Comparison of ENCODE assay signal across 18 cellular contexts in the genomic region with DNA sequence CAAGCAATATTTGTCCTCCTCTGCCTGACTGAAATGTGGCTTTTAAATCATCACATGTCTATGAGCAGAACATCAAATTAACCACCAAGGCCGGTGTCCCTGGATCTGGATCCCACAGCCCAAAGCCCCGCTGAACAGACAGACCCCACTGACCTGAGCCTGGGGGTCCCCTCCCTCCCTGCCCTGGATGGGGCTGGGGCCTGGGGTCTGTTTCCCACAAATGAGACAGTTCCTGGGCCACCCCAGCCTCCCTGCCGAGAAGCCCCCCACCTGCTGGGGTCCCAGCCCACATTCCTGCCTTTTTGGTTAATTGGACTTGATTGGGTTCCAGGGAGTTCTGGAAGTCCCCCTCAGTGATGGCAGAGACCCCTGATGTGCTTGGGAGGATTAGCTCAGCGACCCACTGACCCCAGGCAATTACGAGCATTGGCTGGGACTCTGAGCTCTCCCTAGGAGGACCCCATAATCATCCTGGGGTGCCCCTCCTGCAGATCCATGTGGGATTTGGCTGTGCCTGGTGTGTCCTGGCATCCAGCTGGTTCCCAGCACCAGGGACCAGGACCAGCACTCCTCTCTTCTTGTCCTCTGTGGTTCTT. TPM values are rescaled to one million over a fixed set of nuclear protein-coding genes. Genes with fewer than 3 reads are reported as not detected.
DNase-seq lines count a peak whose midpoint lies in the region; ATAC-seq and TF ChIP-seq lines count a peak whose summit lies in the region.
"Had no signal": no experiment of that assay in that cellular context is flagged by ENCODE, and none has a peak within 500 bp of the region (broad histone marks: within the 10 kb centered on the region; RNA-seq: fewer than 3 reads in every experiment).

No MANE protein-coding gene starts in this region.

- H3K27me3 ChIP-seq in H7 (ENCODE audit: control insufficient read depth, insufficient read depth, low read length) (no peaks in the 10 kb centered on the region), neuronal stem cell (ENCODE audit: control insufficient read depth in 3 of 3, insufficient read depth in 3 of 3, low read depth in 1 of 3, low read length in 3 of 3) (no peaks in the 10 kb centered on the region), right lobe of liver (no peaks in the 10 kb centered on the region)
- H3K27me3 ChIP-seq in naive thymus-derived CD4-positive, alpha-beta T cell (ENCODE audit: control insufficient read depth in 2 of 2, insufficient read depth in 2 of 2, low read length in 2 of 2): no peaks in the 10 kb centered on the region
- H3K27me3 ChIP-seq: BLaER1 had no signal

- H4K91ac ChIP-seq in neuronal stem cell (ENCODE audit: low read depth, low read length, poor library complexity): no peak overlapping the region

- H2BK12ac ChIP-seq in neuronal stem cell (ENCODE audit: low read length): no peak overlapping the region

- H3K9me3 Mint-ChIP-seq in endothelial cell (ENCODE audit: unreplicated experiment): no peaks in the 10 kb centered on the region
- no peaks in the 10 kb centered on the region for H3K9me3 Mint-ChIP-seq in naive thymus-derived CD4-positive, alpha-beta T cell
- H3K9me3 Mint-ChIP-seq: CD4-positive, CD25-positive, alpha-beta regulatory T cell; CD8-positive, alpha-beta T cell had no signal

- no peak overlapping the region for H3K4me2 ChIP-seq in neuronal stem cell (ENCODE audit: insufficient read depth, low read length, poor library complexity, severe bottlenecking)
- H3K4me2 ChIP-seq: BLaER1, GM23338 had no signal

- intact Hi-C loops in right lobe of liver (cut with DNase I): no loop called here
- intact Hi-C loops in naive thymus-derived CD4-positive, alpha-beta T cell (cut with micrococcal nuclease): no loop called here
- intact Hi-C loops in Right ventricle myocardium inferior (cut with DNase I): loop anchor here (10.0 kb wide), 1 partner anchor 151 kb away; no protein-coding TSS in a partner anchor

- peaks cover 6 to 32% of the 10 kb centered on the region in 2 donors for H3K4me1 ChIP-seq in neuronal stem cell (ENCODE audit: control insufficient read depth in 2 of 2, insufficient read depth in 1 of 2, low read depth in 1 of 2, low read length in 2 of 2)
- H3K4me1 ChIP-seq in right lobe of liver: no peaks in the 10 kb centered on the region
- no peaks in the 10 kb centered on the region for H3K4me1 ChIP-seq in naive thymus-derived CD4-positive, alpha-beta T cell (ENCODE audit: control insufficient read depth in 2 of 2, insufficient read depth in 2 of 2, low read length in 2 of 2)
- H3K4me1 ChIP-seq: Caco-2, HAP-1 had no signal

- H3K4ac ChIP-seq in neuronal stem cell (ENCODE audit: low read length): no peak overlapping the region

- H2BK15ac ChIP-seq in neuronal stem cell (ENCODE audit: low read length): no peak overlapping the region

- ATAC-seq in right lobe of liver (no peak), Right ventricle myocardium inferior (no peak)
- ATAC-seq in naive thymus-derived CD4-positive, alpha-beta T cell: no peak
- ATAC-seq: CD8-positive, alpha-beta T cell; GM23338 had no signal

- no peak overlapping the region for H4K8ac ChIP-seq in neuronal stem cell (ENCODE audit: low read depth, low read length)

- POLR2A ChIA-PET in naive thymus-derived CD4-positive, alpha-beta T cell (lab: Charles Lee): no interaction called here

- H3K9me3 ChIP-seq in neuronal stem cell (replicated peaks in 1 of 2; ENCODE audit: control insufficient read depth in 2 of 2, insufficient read depth in 1 of 2, low read depth in 1 of 2, low read length in 2 of 2) (no peaks in the 10 kb centered on the region), right lobe of liver (no peaks in the 10 kb centered on the region)
- no peaks in the 10 kb centered on the region for H3K9me3 ChIP-seq in naive thymus-derived CD4-positive, alpha-beta T cell (ENCODE audit: control insufficient read depth in 2 of 3, low read length in 3 of 3)
- H3K9me3 ChIP-seq: BLaER1, Caco-2, HAP-1 had no signal

- H3K36me3 ChIP-seq in H7 (replicated peaks; ENCODE audit: control insufficient read depth, insufficient read depth, low read length) (peaks cover 3% of the 10 kb centered on the region; the same call in 1 of the 2 replicates), neuronal stem cell (replicated peaks in 1 of 2; ENCODE audit: control insufficient read depth in 2 of 2, insufficient read depth in 2 of 2, low read length in 2 of 2) (peaks cover 15 to 38% of the 10 kb centered on the region in 2 donors), right lobe of liver (peaks cover 0 to 13% (median 4%) of the 10 kb centered on the region in 4 donors)
- H3K36me3 ChIP-seq in naive thymus-derived CD4-positive, alpha-beta T cell (ENCODE audit: control insufficient read depth in 2 of 3, insufficient read depth in 3 of 3, low read length in 3 of 3): peaks cover 0 to 21% (median 5%) of the 10 kb centered on the region in 3 experiments

- H3K18ac ChIP-seq in neuronal stem cell (ENCODE audit: low read length): peak overlapping the region; percentile 24

- H3K36me3 Mint-ChIP-seq in endothelial cell (ENCODE audit: low read depth, unreplicated experiment): no peaks in the 10 kb centered on the region
- H3K36me3 Mint-ChIP-seq in naive thymus-derived CD4-positive, alpha-beta T cell: peaks cover 0 to 7% (median 3%) of the 10 kb centered on the region in 5 donors

- no peak overlapping the region for H3K9ac ChIP-seq in neuronal stem cell (ENCODE audit: low read depth, low read length, poor library complexity)
- H3K9ac ChIP-seq: BLaER1 had no signal

- H3K79me1 ChIP-seq in neuronal stem cell (ENCODE audit: low read depth, low read length): peaks cover 1% of the 10 kb centered on the region

- H3K27me3 Mint-ChIP-seq in endothelial cell (ENCODE audit: unreplicated experiment): peaks cover 5% of the 10 kb centered on the region
- peaks cover 0 to 6% (median 0%) of the 10 kb centered on the region in 5 donors for H3K27me3 Mint-ChIP-seq in naive thymus-derived CD4-positive, alpha-beta T cell
- H3K27me3 Mint-ChIP-seq: B cell had no signal

- no peak overlapping the region for H3K4me3 ChIP-seq in H7 (ENCODE audit: insufficient read depth, low read depth, low read length)
- no peak overlapping the region for H3K4me3 ChIP-seq in neuronal stem cell (ENCODE audit: low read length in 2 of 2)
- no peak overlapping the region for H3K4me3 ChIP-seq in right lobe of liver
- H3K4me3 ChIP-seq in naive thymus-derived CD4-positive, alpha-beta T cell (ENCODE audit: low read length): no peak overlapping the region
- H3K4me3 ChIP-seq: BLaER1, GM23338, HAP-1 had no signal

- peaks cover 7% of the 10 kb centered on the region for H3K4me1 Mint-ChIP-seq in endothelial cell (ENCODE audit: unreplicated experiment)
- peaks cover 0 to 5% (median 0%) of the 10 kb centered on the region in 7 donors for H3K4me1 Mint-ChIP-seq in naive thymus-derived CD4-positive, alpha-beta T cell
- H3K4me1 Mint-ChIP-seq: B cell; CD4-positive, CD25-positive, alpha-beta regulatory T cell had no signal

- H3K23ac ChIP-seq in neuronal stem cell (ENCODE audit: low read depth, low read length, poor library complexity): no peak overlapping the region

- H2AFZ ChIP-seq in neuronal stem cell (ENCODE audit: low read length): no peak overlapping the region
- H2AFZ ChIP-seq: GM23338 had no signal

- H2AK5ac ChIP-seq in neuronal stem cell (ENCODE audit: low read depth, low read length): peak overlapping the region; percentile 5

- TF ChIP-seq POLR2A in right lobe of liver (IDR thresholded peaks at IDR 0.05): no peak

- DNase-seq in H7 (peak; percentile 43), endothelial cell (ENCODE audit: low spot score) (no peak), neuronal stem cell (ENCODE audit: low spot score) (no peak), right lobe of liver (no peak), Right ventricle myocardium inferior (ENCODE audit: missing footprints) (no peak)
- no peak for DNase-seq in naive thymus-derived CD4-positive, alpha-beta T cell
- DNase-seq: Caco-2; CD4-positive, CD25-positive, alpha-beta regulatory T cell; CD8-positive, alpha-beta T cell; DMS153; DND-41 had no signal

- TF ChIP-seq CTCF in endothelial cell (IDR thresholded peaks at IDR 0.05; ENCODE audit: unreplicated experiment) (no peak), right lobe of liver (IDR thresholded peaks at IDR 0.05) (no peak)

- no peak overlapping the region for H3K4me3 Mint-ChIP-seq in endothelial cell (ENCODE audit: unreplicated experiment)
- no peak overlapping the region for H3K4me3 Mint-ChIP-seq in naive thymus-derived CD4-positive, alpha-beta T cell
- H3K4me3 Mint-ChIP-seq: B cell; CD4-positive, CD25-positive, alpha-beta regulatory T cell; CD8-positive, alpha-beta T cell; GM23338 had no signal

- CTCF ChIA-PET in naive thymus-derived CD4-positive, alpha-beta T cell (lab: Charles Lee): no interaction called here

- peak overlapping the region; percentile 25 for H3K27ac ChIP-seq in neuronal stem cell (replicated peaks; ENCODE audit: low read length)
- H3K27ac ChIP-seq in right lobe of liver: no peak overlapping the region
- H3K27ac ChIP-seq in naive thymus-derived CD4-positive, alpha-beta T cell (ENCODE audit: low read depth, low read length): no peak overlapping the region
- H3K27ac ChIP-seq: 22Rv1, BLaER1, C4-2B had no signal

- WGBS in neuronal stem cell (ENCODE audit: extremely low coverage in 2 of 2, insufficient read length in 2 of 2, insufficient replicate concordance in 1 of 2), 2 donors: no CpG with 5 or more reads among the region's 5 CpGs
- 100% methylated on average over 1 of the region's 5 CpGs for WGBS in right lobe of liver (ENCODE audit: insufficient coverage, low coverage, low lambda C conversion rate, missing lambda C conversion rate)

- peak overlapping the region; percentile 48 for H2BK5ac ChIP-seq in neuronal stem cell (ENCODE audit: low read length)

- H3K14ac ChIP-seq in neuronal stem cell (ENCODE audit: low read length): no peak overlapping the region

- H3K27ac Mint-ChIP-seq in endothelial cell (ENCODE audit: unreplicated experiment): peak overlapping the region; percentile 48
- peak overlapping the region in 2 of 9 donors; percentile 41 to 74 for H3K27ac Mint-ChIP-seq in naive thymus-derived CD4-positive, alpha-beta T cell
- H3K27ac Mint-ChIP-seq: B cell; CD8-positive, alpha-beta T cell; GM23338 had no signal

- no peak overlapping the region for H2BK120ac ChIP-seq in neuronal stem cell (ENCODE audit: low read depth, low read length)

RNA-seq across cellular contexts. Expression of a gene that starts 19.4 kb away (rescaled TPM):
- total RNA-seq in H7 (2014; rRNA removed; shearing (Covaris generic)): 4.5 and 5.2 TPM in 2 replicates
- total RNA-seq in endothelial cell (ENCODE audit: unreplicated experiment): 4.8 TPM
- 21.3 TPM for polyA plus RNA-seq in neuronal stem cell (2013, experiment 1 of 2)
- 22.3 TPM for polyA plus RNA-seq in neuronal stem cell (2013, experiment 2 of 2)
- 1 to 10 TPM in 4 of 6 experiments, under 1 TPM in 2; 0.90 to 1.8 (median 1.2) TPM for total RNA-seq in right lobe of liver
- total RNA-seq in naive thymus-derived CD4-positive, alpha-beta T cell: 1 to 10 TPM in 4 of 5 experiments, under 1 TPM in 1; 0.44 to 6.6 (median 3.2) TPM
- under 1 TPM; 0.18 to 0.66 TPM for polyA plus RNA-seq in naive thymus-derived CD4-positive, alpha-beta T cell
- total RNA-seq in Right ventricle myocardium inferior: 16.0 TPM
- total RNA-seq: H4 had no signal

RNA-seq across cellular contexts. Expression of a gene that starts 29.2 kb away (rescaled TPM):
- total RNA-seq in H7 (2014; rRNA removed; shearing (Covaris generic)): 10.4 and 15.5 TPM in 2 replicates
- total RNA-seq in endothelial cell (ENCODE audit: unreplicated experiment) (6.9 TPM), right lobe of liver (1 to 10 TPM; 3.7 to 8.5 (median 5.8) TPM), Right ventricle myocardium inferior (5.4 TPM)
- polyA plus RNA-seq in neuronal stem cell (2013, experiment 1 of 2): 26.5 TPM
- 27.2 TPM for polyA plus RNA-seq in neuronal stem cell (2013, experiment 2 of 2)
- 10 to 100 TPM; 16.7 to 31.5 (median 19.3) TPM for total RNA-seq in naive thymus-derived CD4-positive, alpha-beta T cell
- 10 to 100 TPM in 1 of 2 donors, 1 to 10 TPM in 1; 9.4 to 11.5 TPM for polyA plus RNA-seq in naive thymus-derived CD4-positive, alpha-beta T cell

RNA-seq across cellular contexts. Expression of a gene that starts 29.6 kb away (rescaled TPM):
- 32.9 and 40.8 TPM in 2 replicates for total RNA-seq in H7 (2014; rRNA removed; shearing (Covaris generic))
- total RNA-seq in endothelial cell (ENCODE audit: unreplicated experiment) (62.4 TPM), right lobe of liver (10 to 100 TPM; 25.4 to 38.7 (median 36.0) TPM), Right ventricle myocardium inferior (33.2 TPM)
- 22.7 TPM for polyA plus RNA-seq in neuronal stem cell (2013, experiment 1 of 2)
- 23.8 TPM for polyA plus RNA-seq in neuronal stem cell (2013, experiment 2 of 2)
- total RNA-seq in naive thymus-derived CD4-positive, alpha-beta T cell: 100 to 1,000 TPM; 154 to 297 (median 205) TPM
- polyA plus RNA-seq in naive thymus-derived CD4-positive, alpha-beta T cell: 10 to 100 TPM in 1 of 2 donors, 1 to 10 TPM in 1; 5.6 to 26.2 TPM
